8 cellular contexts compared by ENCODE assay signal in the genomic region with DNA sequence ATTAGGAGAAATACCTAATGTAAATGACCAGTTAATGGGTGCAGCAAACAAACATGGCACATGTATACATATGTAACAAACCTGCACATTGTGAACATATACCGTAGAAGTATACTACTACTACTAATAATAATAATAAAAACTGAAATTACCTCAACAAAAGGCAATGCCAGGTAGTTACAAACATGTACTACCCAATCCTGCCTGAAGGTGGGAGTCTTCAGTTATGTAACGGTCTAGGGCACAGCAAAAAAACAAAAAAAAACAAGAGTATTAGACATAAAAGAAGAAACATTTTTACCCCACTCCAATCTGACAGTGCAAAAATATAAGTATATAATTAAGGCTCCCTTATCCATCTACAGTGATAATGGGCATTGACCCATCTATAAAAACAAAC.
DNase-seq lines count a peak whose midpoint lies in the region; ATAC-seq, FAIRE-seq and TF ChIP-seq lines count a peak whose summit lies in the region.
"Not testable (repeated sequence)": the region's sequence is repeated elsewhere in the genome, so short reads cannot be mapped to it uniquely, and the experiment has no call there.

No MANE protein-coding gene starts in this region.

- H3K9me1 ChIP-seq in K562 (ENCODE audit: control insufficient read depth, insufficient read depth, low read length) = not testable (repeated sequence)

- in situ Hi-C loops in SK-MEL-5 (cut with HindIII; ENCODE audit: low pct_unique_long_range_greater_than_20kb, low sequenced_read_pairs); K562 (cut with MboI); HepG2 (cut with HindIII; ENCODE audit: extremely low pct_ligation_motif_present, low pct_unique_long_range_greater_than_20kb): not testable (repeated sequence)

- not testable (repeated sequence) for H2AFZ ChIP-seq in Karpas-422 (ENCODE audit: low read length); K562 (ENCODE audit: low read depth, low read length); HepG2 (ENCODE audit: low read length)

- H3K9me3 ChIP-seq in A673 (ENCODE audit: low read depth, low read length, poor library complexity, severe bottlenecking); Karpas-422 (ENCODE audit: low read length); K562 (replicated peaks; ENCODE audit: control insufficient read depth, insufficient read depth, low read depth, low read length); HepG2 (ENCODE audit: low read length): not testable (repeated sequence)

- not testable (repeated sequence) for H3K9ac ChIP-seq in Karpas-422 (ENCODE audit: low read length); K562 (ENCODE audit: insufficient read depth in 1 of 2, low read depth in 2 of 2, low read length in 2 of 2); HepG2 (ENCODE audit: insufficient read depth, low read depth, low read length)

- H3K36me3 ChIP-seq in A673 (ENCODE audit: insufficient read depth, low read length, poor library complexity, severe bottlenecking); Karpas-422 (ENCODE audit: insufficient read depth, low read length); HepG2 (replicated peaks in 1 of 2; ENCODE audit: control insufficient read depth in 1 of 2, insufficient read depth in 2 of 2, low read length in 2 of 2): not testable (repeated sequence)
- peaks cover 18% of the 10 kb centered on the region; the same call in 1 of the 3 replicates for H3K36me3 ChIP-seq in K562 (ENCODE audit: control insufficient read depth, insufficient read depth, low read length)

- H3K9me2 ChIP-seq in Karpas-422 (replicated peaks; ENCODE audit: insufficient read depth, low read length) = not testable (repeated sequence)

- not testable (repeated sequence) for H4K20me1 ChIP-seq in Karpas-422 (ENCODE audit: insufficient read depth, low read depth, low read length); K562 (replicated peaks; ENCODE audit: control insufficient read depth, insufficient read depth, low read length); HepG2 (ENCODE audit: insufficient read depth, low read length)

- not testable (repeated sequence) for H3K4me3 Mint-ChIP-seq in Calu3 (ENCODE audit: low read depth, unreplicated experiment); progenitor cell of endocrine pancreas (ENCODE audit: low read depth)

- CTCF ChIA-PET in A673 (lab: Charles Lee); Calu3 (lab: Charles Lee); K562 (lab: Yijun Ruan, JAX; ENCODE audit: low intra/inter-chr PET ratio); HepG2 (lab: Yijun Ruan, JAX; ENCODE audit: low intra/inter-chr PET ratio, low total read pairs): not testable (repeated sequence)

- WGBS in K562 (ENCODE audit: insufficient coverage, low coverage, missing lambda C conversion rate) = 64% methylated on average over 2 of the region's 2 CpGs
- WGBS in HepG2 (ENCODE audit: low lambda C conversion rate) = 84% methylated on average over 2 of the region's 2 CpGs

- not testable (repeated sequence) for FAIRE-seq in K562 (lab: Jason Lieb, UNC); HepG2 (lab: Jason Lieb, UNC)

- H3K36me3 Mint-ChIP-seq in Calu3 (ENCODE audit: insufficient read depth, unreplicated experiment); progenitor cell of endocrine pancreas (ENCODE audit: insufficient read depth): not testable (repeated sequence)

- not testable (repeated sequence) for TF ChIP-seq RAD21 in K562 (CRISPR knock-in tag; conservative IDR thresholded peaks at IDR 0.05 in 1 of 2, IDR thresholded peaks at IDR 0.05 in 1 of 2); HepG2 (CRISPR knock-in tag; IDR thresholded peaks at IDR 0.05)

- TF ChIP-seq CTCF in A673 (conservative IDR thresholded peaks at IDR 0.05; ENCODE audit: low read depth, low read length) (peak; percentile 17; the same call in 1 of the 2 replicates), Calu3 (IDR thresholded peaks at IDR 0.05; ENCODE audit: unreplicated experiment) (peak; percentile 19), K562 (IDR thresholded peaks at IDR 0.05 in 2 of 3, conservative IDR thresholded peaks at IDR 0.05 in 1 of 3; ENCODE audit: insufficient read depth in 2 of 3, low read depth in 1 of 3, low read length in 3 of 3) (0 out of 6 replicates have a peak, but pooled peaks of 1 of the 3 experiments have one; percentile 3), epithelial cell of proximal tubule (conservative IDR thresholded peaks at IDR 0.05; ENCODE audit: low read depth, low read length) (peak; percentile 38), HepG2 (CRISPR knock-in tag; IDR thresholded peaks at IDR 0.05) (peak; percentile 26; the same call in 1 of the 2 replicates), progenitor cell of endocrine pancreas (IDR thresholded peaks at IDR 0.05; ENCODE audit: unreplicated experiment) (peak; percentile 42)

- BruUV-seq in A673 (replicated peaks; lab: Mats Ljungman, UMichigan); Calu3 (replicated peaks; lab: Mats Ljungman, UMichigan); K562 (replicated peaks; lab: Mats Ljungman, UMichigan); HepG2 (replicated peaks; lab: Mats Ljungman, UMichigan): not testable (repeated sequence)

- H3K4me1 Mint-ChIP-seq in Calu3 (ENCODE audit: low read depth, unreplicated experiment); progenitor cell of endocrine pancreas (ENCODE audit: low read depth): not testable (repeated sequence)

- not testable (repeated sequence) for ATAC-seq in K562, HepG2

- peaks cover 22% of the 10 kb centered on the region for H3K79me2 ChIP-seq in Karpas-422 (ENCODE audit: low read length)
- not testable (repeated sequence) for H3K79me2 ChIP-seq in K562 (ENCODE audit: control insufficient read depth, insufficient read depth, low read length); HepG2 (ENCODE audit: insufficient read depth, low read length)

- not testable (repeated sequence) for TF ChIP-seq EP300 in K562 (IDR thresholded peaks at IDR 0.05; ENCODE audit: low read length); HepG2 (IDR thresholded peaks at IDR 0.05; ENCODE audit: low read depth in 2 of 2, low read length in 2 of 2); HepG2 (CRISPR knock-in tag; IDR thresholded peaks at IDR 0.05; ENCODE audit: borderline replicate concordance)

- DNase-seq in A673 (ENCODE audit: low spot score); K562 (ENCODE audit: extremely low read depth in 1 of 4, low spot score in 3 of 4); epithelial cell of proximal tubule (ENCODE audit: low read depth); HepG2 (ENCODE audit: low spot score); progenitor cell of endocrine pancreas (ENCODE audit: low spot score, unreplicated experiment): not testable (repeated sequence)
- peak; percentile 25 for DNase-seq in Calu3
- DNase-seq in Karpas-422 = peak; percentile 49
- peak; percentile 35 for DNase-seq in SK-MEL-5 (ENCODE audit: low read depth, low spot score)

- not testable (repeated sequence) for H3K9me3 Mint-ChIP-seq in Calu3 (ENCODE audit: low read depth, unreplicated experiment); progenitor cell of endocrine pancreas (ENCODE audit: low read depth)

- not testable (repeated sequence) for TF ChIP-seq POLR2A in K562 (conservative IDR thresholded peaks at IDR 0.05); HepG2 (IDR thresholded peaks at IDR 0.05; ENCODE audit: insufficient read depth in 1 of 2, low read depth in 2 of 2, low read length in 2 of 2)

- POLR2A ChIA-PET in A673 (lab: Charles Lee; ENCODE audit: low non-redundant PET); K562 (lab: Yijun Ruan, JAX); HepG2 (lab: Yijun Ruan, JAX): not testable (repeated sequence)

- H3K4me1 ChIP-seq in A673 (ENCODE audit: insufficient read depth, low read length, poor library complexity, severe bottlenecking); Karpas-422 (ENCODE audit: low read length); K562 (replicated peaks in 1 of 2; ENCODE audit: control insufficient read depth in 2 of 2, insufficient read depth in 2 of 2, low read length in 2 of 2); HepG2 (ENCODE audit: insufficient read depth, low read length): not testable (repeated sequence)

- intact Hi-C loops in A673 (cut with micrococcal nuclease; ENCODE audit: unreplicated experiment); Calu3 (cut with micrococcal nuclease; ENCODE audit: unreplicated experiment); K562 (cut with micrococcal nuclease): not testable (repeated sequence)
- intact Hi-C loops in HepG2 (cut with micrococcal nuclease; ENCODE audit: unreplicated experiment) = loop anchor here (2.0 kb wide), 1 partner anchor 98 kb away; no protein-coding TSS in a partner anchor

- not testable (repeated sequence) for H3K4me2 ChIP-seq in Karpas-422 (ENCODE audit: low read depth, low read length, poor library complexity, severe bottlenecking); K562 (ENCODE audit: insufficient read depth, low read length); HepG2 (ENCODE audit: low read depth, low read length)

- not testable (repeated sequence) for H3K27me3 Mint-ChIP-seq in Calu3 (ENCODE audit: unreplicated experiment); progenitor cell of endocrine pancreas

- H3K27ac ChIP-seq in A673 (ENCODE audit: low read depth, low read length, poor library complexity, severe bottlenecking); Karpas-422 (ENCODE audit: low read length); K562 (ENCODE audit: extremely low read depth, low read depth, low read length); HepG2 (ENCODE audit: extremely low read length, insufficient read depth, low read length): not testable (repeated sequence)

- H3K27ac Mint-ChIP-seq in Calu3 (ENCODE audit: unreplicated experiment); progenitor cell of endocrine pancreas: not testable (repeated sequence)

- H3K27me3 ChIP-seq in A673 (replicated peaks; ENCODE audit: insufficient read depth, low read depth, low read length, poor library complexity); Karpas-422 (ENCODE audit: low read length); K562 (ENCODE audit: control insufficient read depth in 2 of 2, insufficient read depth in 2 of 2, low read length in 2 of 2); HepG2 (ENCODE audit: control insufficient read depth in 1 of 2, insufficient read depth in 2 of 2, low read length in 2 of 2): not testable (repeated sequence)

- not testable (repeated sequence) for H3K4me3 ChIP-seq in A673 (ENCODE audit: low read depth, low read length, poor library complexity, severe bottlenecking); Karpas-422 (ENCODE audit: low read length); K562; epithelial cell of proximal tubule (ENCODE audit: low read depth, low read length); HepG2 (replicated peaks in 1 of 3; ENCODE audit: insufficient read depth in 1 of 3, low read depth in 2 of 3, low read length in 3 of 3)
